22 cellular contexts compared by ENCODE assay signal in genomic region chr21:15947707-15948106, GRCh38.
DNase-seq lines count a peak whose midpoint lies in the region; FAIRE-seq and TF ChIP-seq lines count a peak whose summit lies in the region.
"Had no signal": no experiment of that assay in that cellular context is flagged by ENCODE, and none has a peak within 500 bp of the region (broad histone marks: within the 10 kb centered on the region; RNA-seq: fewer than 3 reads in every experiment).

No MANE protein-coding gene starts in this region.

- H3K27me3 ChIP-seq in astrocyte (ENCODE audit: insufficient read depth, low read length): no peaks in the 10 kb centered on the region
- H3K27me3 ChIP-seq in fibroblast of lung (ENCODE audit: control insufficient read depth, insufficient read depth, low read length): no peaks in the 10 kb centered on the region
- H3K27me3 ChIP-seq in smooth muscle cell (ENCODE audit: low read depth): no peaks in the 10 kb centered on the region

- peaks cover under 1% of the 10 kb centered on the region for H3K36me3 Mint-ChIP-seq in astrocyte (ENCODE audit: low read depth, unreplicated experiment)
- H3K36me3 Mint-ChIP-seq in neural crest cell (ENCODE audit: low read depth): peaks cover 15% of the 10 kb centered on the region

- H3K9ac ChIP-seq in astrocyte (ENCODE audit: low read length): no peak overlapping the region
- H3K9ac ChIP-seq in fibroblast of lung (ENCODE audit: insufficient read depth, low read length): no peak overlapping the region
- H3K9ac ChIP-seq in smooth muscle cell (ENCODE audit: low read depth): no peak overlapping the region

- no peaks in the 10 kb centered on the region for H3K9me3 ChIP-seq in astrocyte (ENCODE audit: insufficient read depth, low read depth, low read length)
- no peaks in the 10 kb centered on the region for H3K9me3 ChIP-seq in fibroblast of lung (ENCODE audit: control insufficient read depth, insufficient read depth, low read depth, low read length)
- H3K9me3 ChIP-seq in smooth muscle cell (replicated peaks; ENCODE audit: low read depth): no peaks in the 10 kb centered on the region
- H3K9me3 ChIP-seq: HAP-1 had no signal

- no peak for FAIRE-seq in astrocyte (lab: Jason Lieb, UNC)
- FAIRE-seq: GM12892, GM18507 had no signal

- no peaks in the 10 kb centered on the region for H4K20me1 ChIP-seq in astrocyte (ENCODE audit: insufficient read depth, low read length)
- no peaks in the 10 kb centered on the region for H4K20me1 ChIP-seq in fibroblast of lung (ENCODE audit: control insufficient read depth, extremely low read depth, insufficient read depth, low read length)
- no peaks in the 10 kb centered on the region for H4K20me1 ChIP-seq in smooth muscle cell (ENCODE audit: low read depth)

- peaks cover 21% of the 10 kb centered on the region for H3K9me3 Mint-ChIP-seq in astrocyte (ENCODE audit: unreplicated experiment)
- peaks cover 16% of the 10 kb centered on the region for H3K9me3 Mint-ChIP-seq in neural crest cell

- peaks cover 14% of the 10 kb centered on the region for H3K4me1 Mint-ChIP-seq in astrocyte (ENCODE audit: low read depth, unreplicated experiment)
- peaks cover 37% of the 10 kb centered on the region for H3K4me1 Mint-ChIP-seq in neural crest cell

- H3K4me3 Mint-ChIP-seq in astrocyte (ENCODE audit: unreplicated experiment) (no peak overlapping the region), neural crest cell (peak overlapping the region; percentile 47)

- H3K27me3 Mint-ChIP-seq in astrocyte (ENCODE audit: low read depth, unreplicated experiment) (no peaks in the 10 kb centered on the region), neural crest cell (ENCODE audit: low read depth) (no peaks in the 10 kb centered on the region)

- no peaks in the 10 kb centered on the region for H3K4me1 ChIP-seq in astrocyte (ENCODE audit: insufficient read depth, low read length)
- no peaks in the 10 kb centered on the region for H3K4me1 ChIP-seq in fibroblast of lung (ENCODE audit: control insufficient read depth, extremely low read depth, insufficient read depth, low read length)
- H3K4me1 ChIP-seq in smooth muscle cell (ENCODE audit: low read depth): no peaks in the 10 kb centered on the region
- H3K4me1 ChIP-seq: HAP-1 had no signal

- H3K4me2 ChIP-seq in astrocyte (ENCODE audit: low read length) (no peak overlapping the region), fibroblast of lung (ENCODE audit: extremely low read depth, insufficient read depth, low read length) (no peak overlapping the region), smooth muscle cell (no peak overlapping the region)

- 84% methylated on average over 6 of the region's 6 CpGs for WGBS in smooth muscle cell (ENCODE audit: low lambda C conversion rate)

- DNase-seq in astrocyte (ENCODE audit: low read depth): no peak
- DNase-seq in fibroblast of lung (ENCODE audit: low read depth in 2 of 2): no peak
- DNase-seq in neural crest cell (ENCODE audit: low read depth, low spot score): no peak
- DNase-seq in smooth muscle cell (lab: John Stamatoyannopoulos, UW; ENCODE audit: unreplicated experiment): no peak
- no peak for DNase-seq in hippocampal formation (lab: John Stamatoyannopoulos, UW)
- DNase-seq in NCI-H2227 treated with DMSO at 0.1 percent for 48 hours (lab: John Stamatoyannopoulos, UW): no peak
- DNase-seq in MV-4-11 (lab: John Stamatoyannopoulos, UW): no peak
- DNase-seq: AML-193; DMS79; Kasumi-1; MM.1S; NCI-H1105; NCI-H1694; NCI-H2081 treated with DMSO at 0.1 percent for 48 hours; NCI-H510A; NCI-H748 treated with DMSO at 0.1 percent for 48 hours; NK-92 treated with Interleukin-12 subunit alpha and Interleukin-12 subunit beta, amount 100 ng/mL, for 24 hours; SHP77 had no signal

- no peak for TF ChIP-seq CTCF in astrocyte (IDR thresholded peaks at IDR 0.05; ENCODE audit: insufficient read depth, low read depth, low read length)
- no peak for TF ChIP-seq CTCF in fibroblast of lung (conservative IDR thresholded peaks at IDR 0.05 in 1 of 2, IDR thresholded peaks at IDR 0.05 in 1 of 2; ENCODE audit: low read depth in 1 of 2, low read length in 2 of 2)
- no peak for TF ChIP-seq CTCF in neural crest cell (conservative IDR thresholded peaks at IDR 0.05)
- no peak for TF ChIP-seq CTCF in smooth muscle cell (IDR thresholded peaks at IDR 0.05; ENCODE audit: borderline replicate concordance, insufficient read depth, poor library complexity, severe bottlenecking)

- H3K27ac Mint-ChIP-seq in astrocyte (ENCODE audit: unreplicated experiment) (no peak overlapping the region), neural crest cell (ENCODE audit: unreplicated experiment) (no peak overlapping the region)

- H2AFZ ChIP-seq in astrocyte (ENCODE audit: low read depth, low read length) (peak overlapping the region; percentile 57), fibroblast of lung (ENCODE audit: low read length) (peak overlapping the region; percentile 55), smooth muscle cell (ENCODE audit: low read depth) (peak overlapping the region; percentile 39)

- H3F3A ChIP-seq in smooth muscle cell (ENCODE audit: low read depth): no peaks in the 10 kb centered on the region

- H3K4me3 ChIP-seq in astrocyte (ENCODE audit: insufficient read depth, low read depth, low read length): no peak overlapping the region
- no peak overlapping the region for H3K4me3 ChIP-seq in fibroblast of lung (replicated peaks in 1 of 4; ENCODE audit: control extremely low read depth in 1 of 4, insufficient read depth in 1 of 4, low read depth in 3 of 4, low read length in 4 of 4)
- H3K4me3 ChIP-seq in smooth muscle cell: no peak overlapping the region
- H3K4me3 ChIP-seq: HAP-1 had no signal

- H3K27ac ChIP-seq in astrocyte (ENCODE audit: low read depth, low read length): no peak overlapping the region
- no peak overlapping the region for H3K27ac ChIP-seq in fibroblast of lung (ENCODE audit: insufficient read depth, low read length)
- H3K27ac ChIP-seq in smooth muscle cell (ENCODE audit: low read depth): no peak overlapping the region
- H3K27ac ChIP-seq: C4-2B had no signal

- H3K36me3 ChIP-seq in astrocyte (ENCODE audit: insufficient read depth, low read length) (no peaks in the 10 kb centered on the region), fibroblast of lung (ENCODE audit: control insufficient read depth, insufficient read depth, low read length) (no peaks in the 10 kb centered on the region), smooth muscle cell (ENCODE audit: low read depth) (no peaks in the 10 kb centered on the region)
- H3K36me3 ChIP-seq: HAP-1 had no signal

- H3K79me2 ChIP-seq in astrocyte (ENCODE audit: insufficient read depth, low read length): no peaks in the 10 kb centered on the region
- H3K79me2 ChIP-seq in fibroblast of lung (ENCODE audit: control insufficient read depth, insufficient read depth, low read length): no peaks in the 10 kb centered on the region
- no peaks in the 10 kb centered on the region for H3K79me2 ChIP-seq in smooth muscle cell (ENCODE audit: low read depth)
